17 cellular contexts compared by ENCODE assay signal in the genomic region with DNA sequence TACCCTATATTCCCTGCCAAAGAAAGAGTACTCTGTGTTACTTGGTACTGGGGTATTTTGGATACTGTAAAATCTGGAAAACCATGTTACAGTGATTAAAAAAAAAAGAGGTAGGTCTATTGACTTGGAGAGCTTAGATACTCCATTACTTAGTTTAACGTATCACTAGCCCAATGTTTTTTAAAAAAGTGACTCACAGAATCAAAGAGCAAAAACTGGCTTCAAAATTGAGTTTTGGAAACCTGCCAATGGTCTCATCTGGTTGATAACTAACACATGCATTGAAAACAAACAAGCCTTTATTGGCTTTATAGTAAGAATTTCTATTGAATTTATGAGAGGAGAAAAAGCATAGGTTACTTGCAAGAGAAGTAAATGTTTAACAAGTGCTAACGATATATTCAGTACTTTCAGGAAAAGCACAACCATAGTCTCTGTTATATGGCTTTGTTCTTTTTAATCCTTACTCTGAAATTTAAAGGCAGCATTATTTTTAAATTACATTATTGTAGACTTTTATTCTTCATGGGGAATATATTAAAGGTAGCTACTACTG.
DNase-seq lines count a peak whose midpoint lies in the region; ATAC-seq, FAIRE-seq and TF ChIP-seq lines count a peak whose summit lies in the region.
"Had no signal": no experiment of that assay in that cellular context is flagged by ENCODE, and none has a peak within 500 bp of the region (broad histone marks: within the 10 kb centered on the region; RNA-seq: fewer than 3 reads in every experiment).

No MANE protein-coding gene starts in this region.

- no peaks in the 10 kb centered on the region for H3K27me3 ChIP-seq in bronchial epithelial cell (ENCODE audit: control insufficient read depth, insufficient read depth, low read length)
- H3K27me3 ChIP-seq: gastrocnemius medialis, thyroid gland had no signal

- H3K27me3 Mint-ChIP-seq in natural killer cell treated with Interleukin-12 subunit alpha and Interleukin-12 subunit beta and Interleukin-15 and Interleukin-18, amount 100 ng/mL, for 72 hours = no peaks in the 10 kb centered on the region
- H3K27me3 Mint-ChIP-seq: dendritic cell treated with granulocyte-macrophage colony-stimulating factor and Interleukin-4, amounts not matched to agents 40 ng/mL and 50 ng/mL, for 4 days had no signal

- H3K36me3 Mint-ChIP-seq in natural killer cell treated with Interleukin-12 subunit alpha and Interleukin-12 subunit beta and Interleukin-15 and Interleukin-18, amount 100 ng/mL, for 72 hours = no peaks in the 10 kb centered on the region

- H3K9me3 Mint-ChIP-seq in natural killer cell treated with Interleukin-12 subunit alpha and Interleukin-12 subunit beta and Interleukin-15 and Interleukin-18, amount 100 ng/mL, for 72 hours = peaks cover 23% of the 10 kb centered on the region

- no peak overlapping the region for H3K4me3 Mint-ChIP-seq in natural killer cell treated with Interleukin-12 subunit alpha and Interleukin-12 subunit beta and Interleukin-15 and Interleukin-18, amount 100 ng/mL, for 72 hours
- H3K4me3 Mint-ChIP-seq: activated T-cell treated with anti-CD3 and anti-CD28 coated beads, Interleukin-2, amount 50 U/mL, for 72 hours; dendritic cell treated with granulocyte-macrophage colony-stimulating factor and Interleukin-4, amounts not matched to agents 40 ng/mL and 50 ng/mL, for 4 days had no signal

- no peaks in the 10 kb centered on the region for H3K36me3 ChIP-seq in bronchial epithelial cell (ENCODE audit: control insufficient read depth, insufficient read depth, low read length)
- H3K36me3 ChIP-seq: gastrocnemius medialis, thyroid gland had no signal

- no peak overlapping the region for H3K27ac Mint-ChIP-seq in natural killer cell treated with Interleukin-12 subunit alpha and Interleukin-12 subunit beta and Interleukin-15 and Interleukin-18, amount 100 ng/mL, for 72 hours
- H3K27ac Mint-ChIP-seq: activated T-cell treated with anti-CD3 and anti-CD28 coated beads, Interleukin-2, amount 50 U/mL, for 72 hours; dendritic cell treated with granulocyte-macrophage colony-stimulating factor and Interleukin-4, amounts not matched to agents 40 ng/mL and 50 ng/mL, for 4 days had no signal

- no peak for TF ChIP-seq CTCF in bronchial epithelial cell (IDR thresholded peaks at IDR 0.05; ENCODE audit: insufficient read depth, low read length, severe bottlenecking)

- no peaks in the 10 kb centered on the region for H3K4me1 Mint-ChIP-seq in natural killer cell treated with Interleukin-12 subunit alpha and Interleukin-12 subunit beta and Interleukin-15 and Interleukin-18, amount 100 ng/mL, for 72 hours (ENCODE audit: low read depth in 2 of 2)

- FAIRE-seq in bronchial epithelial cell (lab: Jason Lieb, UNC) (no peak), islet of Langerhans (lab: Jason Lieb, UNC) (peak; percentile 56)
- FAIRE-seq: GM12891 had no signal

- DNase-seq in COLO668 (lab: John Stamatoyannopoulos, UW; ENCODE audit: unreplicated experiment) (peak; percentile 16), LoVo (ENCODE audit: low spot score) (peak; percentile 5), bronchial epithelial cell (ENCODE audit: low read depth) (peak; percentile 19), T-helper 2 cell (no peak), DMS114 treated with DMSO at 0.1 percent for 48 hours (lab: John Stamatoyannopoulos, UW; ENCODE audit: unreplicated experiment) (no peak)
- no peak for DNase-seq in natural killer cell treated with Interleukin-12 subunit alpha and Interleukin-12 subunit beta and Interleukin-15 and Interleukin-18, amount 100 ng/mL, for 72 hours (ENCODE audit: low spot score)
- DNase-seq: activated CD4-positive, alpha-beta T cell treated with anti-CD3 and anti-CD28 coated beads for 48 hours; activated T-cell treated with anti-CD3 and anti-CD28 coated beads, Interleukin-2, amount 50 U/mL, for 72 hours; DMS79 treated with DMSO at 0.1 percent for 48 hours; gastrocnemius medialis; islet precursor cell; NCI-H526; thyroid gland had no signal

- no peak for ATAC-seq in natural killer cell treated with Interleukin-12 subunit alpha and Interleukin-12 subunit beta and Interleukin-15 and Interleukin-18, amount 100 ng/mL, for 72 hours
- ATAC-seq in GM21515 (IDR thresholded peaks at IDR 0.05; ENCODE audit: unreplicated experiment) = no peak
- ATAC-seq: activated T-cell treated with anti-CD3 and anti-CD28 coated beads, Interleukin-2, amount 50 U/mL, for 72 hours; gastrocnemius medialis had no signal

- H3K4me3 ChIP-seq in bronchial epithelial cell (ENCODE audit: low read depth, low read length) = no peak overlapping the region
- H3K4me3 ChIP-seq: gastrocnemius medialis, thyroid gland had no signal

Comparison
In these comparisons a context has a peak if more than half of its experiments do, and no peak if none do; other contexts are left out.
1. DNase-seq: peak in COLO668 (single experiment), LoVo (single experiment) and bronchial epithelial cell (single experiment); none in T-helper 2 cell (0 of 5), DMS114 treated with DMSO at 0.1 percent for 48 hours (single experiment) and natural killer cell treated with Interleukin-12 subunit alpha and Interleukin-12 subunit beta and Interleukin-15 and Interleukin-18, amount 100 ng/mL, for 72 hours (single experiment).